In the genomic region with DNA sequence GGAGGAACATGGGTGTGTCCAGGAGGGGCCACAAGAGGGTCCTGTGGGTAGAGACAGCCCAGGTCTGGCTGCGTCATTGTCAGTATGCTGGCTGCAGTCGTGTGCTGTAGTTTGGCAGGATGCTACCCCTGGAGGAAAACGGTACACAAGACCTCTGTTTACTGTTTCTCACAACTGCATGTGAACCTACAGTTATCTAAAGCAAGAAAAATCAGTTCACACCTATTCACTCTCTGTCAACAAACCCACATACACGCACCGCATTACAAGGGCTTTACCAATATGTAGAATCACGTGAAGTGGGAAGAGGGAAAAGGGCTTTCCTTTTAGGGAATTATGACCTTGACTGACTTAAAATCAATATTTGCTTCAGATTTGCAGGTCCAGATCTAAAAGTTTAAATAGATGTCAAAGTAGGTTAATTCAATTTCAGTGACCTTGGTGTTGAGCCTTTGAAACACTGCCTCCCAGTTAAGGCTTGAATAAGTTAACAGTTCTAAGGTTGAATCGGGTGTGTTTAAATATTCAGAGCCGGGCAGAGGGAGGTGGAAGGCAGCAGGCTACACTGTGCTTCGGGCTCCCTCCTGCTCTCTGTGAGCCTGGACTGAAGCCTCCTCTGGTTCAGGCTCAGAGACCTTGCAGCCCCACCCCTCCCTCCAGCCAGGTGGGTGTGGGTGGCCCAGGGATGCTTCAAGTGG, we compare ENCODE assay signal across 1 cellular context.
TF ChIP-seq lines count a peak whose summit lies in the region.

No MANE protein-coding gene starts in this region.

TF ChIP-seq in HepG2, 621 proteins besides CTCF, POLR2A, EP300 and RAD21 (continued from another document and continues in another):
- TF ChIP-seq, protein P1, sequence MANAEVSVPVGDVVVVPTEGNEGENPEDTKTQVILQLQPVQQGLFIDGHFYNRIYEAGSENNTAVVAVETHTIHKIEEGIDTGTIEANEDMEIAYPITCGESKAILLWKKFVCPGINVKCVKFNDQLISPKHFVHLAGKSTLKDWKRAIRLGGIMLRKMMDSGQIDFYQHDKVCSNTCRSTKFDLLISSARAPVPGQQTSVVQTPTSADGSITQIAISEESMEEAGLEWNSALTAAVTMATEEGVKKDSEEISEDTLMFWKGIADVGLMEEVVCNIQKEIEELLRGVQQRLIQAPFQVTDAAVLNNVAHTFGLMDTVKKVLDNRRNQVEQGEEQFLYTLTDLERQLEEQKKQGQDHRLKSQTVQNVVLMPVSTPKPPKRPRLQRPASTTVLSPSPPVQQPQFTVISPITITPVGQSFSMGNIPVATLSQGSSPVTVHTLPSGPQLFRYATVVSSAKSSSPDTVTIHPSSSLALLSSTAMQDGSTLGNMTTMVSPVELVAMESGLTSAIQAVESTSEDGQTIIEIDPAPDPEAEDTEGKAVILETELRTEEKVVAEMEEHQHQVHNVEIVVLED (CRISPR knock-in tag; IDR thresholded peaks at IDR 0.05; ENCODE audit: borderline replicate concordance): no peak; the same call in 1 of the 2 replicates
- TF ChIP-seq NFKBIZ (CRISPR knock-in tag; IDR thresholded peaks at IDR 0.05) (peak; percentile 62; the same call in 1 of the 2 replicates), U2AF2 (IDR thresholded peaks at IDR 0.05; ENCODE audit: low read depth, low read length) (no peak), SMC3 (IDR thresholded peaks at IDR 0.05; ENCODE audit: low read length) (no peak; the same call in 1 of the 2 replicates), CREM (IDR thresholded peaks at IDR 0.05) (peak; percentile 82), CREM (CRISPR knock-in tag; IDR thresholded peaks at IDR 0.05) (no peak), KDM5B (CRISPR knock-in tag; IDR thresholded peaks at IDR 0.05; ENCODE audit: borderline replicate concordance) (no peak), HOXA7 (CRISPR knock-in tag; IDR thresholded peaks at IDR 0.05) (no peak), FOXK1 (CRISPR knock-in tag; IDR thresholded peaks at IDR 0.05; ENCODE audit: borderline replicate concordance, low read depth) (peak; percentile 90; the same call in 1 of the 2 replicates), ZNF543 (CRISPR knock-in tag; IDR thresholded peaks at IDR 0.05) (no peak), SMAD9 (CRISPR knock-in tag; IDR thresholded peaks at IDR 0.05) (no peak), EHMT2 (IDR thresholded peaks at IDR 0.05; ENCODE audit: borderline replicate concordance, low read depth, low read length) (no peak), MIER3 (CRISPR knock-in tag; IDR thresholded peaks at IDR 0.05; ENCODE audit: borderline replicate concordance) (peak; percentile 71; the same call in 1 of the 2 replicates), ZBTB8A (CRISPR knock-in tag; IDR thresholded peaks at IDR 0.05; ENCODE audit: borderline replicate concordance, low read depth) (no peak), KLF15 (CRISPR knock-in tag; IDR thresholded peaks at IDR 0.05; ENCODE audit: borderline replicate concordance) (no peak), ZSCAN30 (CRISPR knock-in tag; IDR thresholded peaks at IDR 0.05) (no peak), ZNF253 (CRISPR knock-in tag; IDR thresholded peaks at IDR 0.05; ENCODE audit: borderline replicate concordance) (no peak), ZNF598 (CRISPR knock-in tag; IDR thresholded peaks at IDR 0.05; ENCODE audit: borderline replicate concordance) (no peak), NFE2L1 (CRISPR knock-in tag; IDR thresholded peaks at IDR 0.05; ENCODE audit: borderline replicate concordance) (no peak), ZNF207 (IDR thresholded peaks at IDR 0.05; ENCODE audit: borderline replicate concordance) (no peak), ZNF446 (CRISPR knock-in tag; IDR thresholded peaks at IDR 0.05) (no peak), MED8 (CRISPR knock-in tag; IDR thresholded peaks at IDR 0.05; ENCODE audit: insufficient replicate concordance) (peak; percentile 54), ZNF431 (CRISPR knock-in tag; IDR thresholded peaks at IDR 0.05; ENCODE audit: borderline replicate concordance, low read depth) (peak; percentile 79; the same call in 1 of the 2 replicates), ZSCAN20 (CRISPR knock-in tag; IDR thresholded peaks at IDR 0.05; ENCODE audit: borderline replicate concordance) (no peak; the same call in 1 of the 2 replicates), GTF2F1 (IDR thresholded peaks at IDR 0.05; ENCODE audit: low read length) (no peak), ZNF530 (CRISPR knock-in tag; IDR thresholded peaks at IDR 0.05; ENCODE audit: low read depth) (no peak), ZNF615 (CRISPR knock-in tag; IDR thresholded peaks at IDR 0.05; ENCODE audit: borderline replicate concordance) (no peak), ZNF44 (CRISPR knock-in tag; IDR thresholded peaks at IDR 0.05) (0 out of 2 replicates have a peak, but pooled peaks have one; percentile 26), ZNF678 (CRISPR knock-in tag; IDR thresholded peaks at IDR 0.05) (no peak), NR2F1 (CRISPR knock-in tag; IDR thresholded peaks at IDR 0.05) (peak; percentile 5 to 65; a peak in 1 of 4 replicates), ZNF10 (CRISPR knock-in tag; IDR thresholded peaks at IDR 0.05; ENCODE audit: borderline replicate concordance, low read depth) (no peak), KLF12 (CRISPR knock-in tag; IDR thresholded peaks at IDR 0.05; ENCODE audit: borderline replicate concordance) (no peak), ZFAT (CRISPR knock-in tag; conservative IDR thresholded peaks at IDR 0.05) (no peak), ZNF777 (CRISPR knock-in tag; IDR thresholded peaks at IDR 0.05) (no peak), THAP11 (CRISPR knock-in tag; IDR thresholded peaks at IDR 0.05) (peak; percentile 70), ZSCAN25 (CRISPR knock-in tag; IDR thresholded peaks at IDR 0.05) (peak; percentile 17; the same call in 1 of the 2 replicates)
- TF ChIP-seq, protein P2, sequence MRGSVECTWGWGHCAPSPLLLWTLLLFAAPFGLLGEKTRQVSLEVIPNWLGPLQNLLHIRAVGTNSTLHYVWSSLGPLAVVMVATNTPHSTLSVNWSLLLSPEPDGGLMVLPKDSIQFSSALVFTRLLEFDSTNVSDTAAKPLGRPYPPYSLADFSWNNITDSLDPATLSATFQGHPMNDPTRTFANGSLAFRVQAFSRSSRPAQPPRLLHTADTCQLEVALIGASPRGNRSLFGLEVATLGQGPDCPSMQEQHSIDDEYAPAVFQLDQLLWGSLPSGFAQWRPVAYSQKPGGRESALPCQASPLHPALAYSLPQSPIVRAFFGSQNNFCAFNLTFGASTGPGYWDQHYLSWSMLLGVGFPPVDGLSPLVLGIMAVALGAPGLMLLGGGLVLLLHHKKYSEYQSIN (CRISPR knock-in tag; IDR thresholded peaks at IDR 0.05; ENCODE audit: borderline replicate concordance): no peak
- TF ChIP-seq, protein P3, sequence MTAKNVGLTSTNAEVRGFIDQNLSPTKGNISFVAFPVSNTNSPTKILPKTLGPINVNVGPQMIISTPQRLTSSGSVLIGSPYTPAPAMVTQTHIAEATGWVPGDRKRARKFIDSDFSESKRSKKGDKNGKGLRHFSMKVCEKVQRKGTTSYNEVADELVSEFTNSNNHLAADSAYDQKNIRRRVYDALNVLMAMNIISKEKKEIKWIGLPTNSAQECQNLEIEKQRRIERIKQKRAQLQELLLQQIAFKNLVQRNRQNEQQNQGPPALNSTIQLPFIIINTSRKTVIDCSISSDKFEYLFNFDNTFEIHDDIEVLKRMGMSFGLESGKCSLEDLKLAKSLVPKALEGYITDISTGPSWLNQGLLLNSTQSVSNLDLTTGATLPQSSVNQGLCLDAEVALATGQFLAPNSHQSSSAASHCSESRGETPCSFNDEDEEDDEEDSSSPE (CRISPR knock-in tag; IDR thresholded peaks at IDR 0.05): peak; percentile 66
- TF ChIP-seq, protein P4, sequence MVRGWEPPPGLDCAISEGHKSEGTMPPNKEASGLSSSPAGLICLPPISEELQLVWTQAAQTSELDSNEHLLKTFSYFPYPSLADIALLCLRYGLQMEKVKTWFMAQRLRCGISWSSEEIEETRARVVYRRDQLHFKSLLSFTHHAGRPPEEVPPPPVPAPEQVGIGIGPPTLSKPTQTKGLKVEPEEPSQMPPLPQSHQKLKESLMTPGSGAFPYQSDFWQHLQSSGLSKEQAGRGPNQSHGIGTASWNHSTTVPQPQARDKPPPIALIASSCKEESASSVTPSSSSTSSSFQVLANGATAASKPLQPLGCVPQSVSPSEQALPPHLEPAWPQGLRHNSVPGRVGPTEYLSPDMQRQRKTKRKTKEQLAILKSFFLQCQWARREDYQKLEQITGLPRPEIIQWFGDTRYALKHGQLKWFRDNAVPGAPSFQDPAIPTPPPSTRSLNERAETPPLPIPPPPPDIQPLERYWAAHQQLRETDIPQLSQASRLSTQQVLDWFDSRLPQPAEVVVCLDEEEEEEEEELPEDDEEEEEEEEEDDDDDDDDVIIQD (CRISPR knock-in tag; IDR thresholded peaks at IDR 0.05; ENCODE audit: low read depth): peak; percentile 59; the same call in 1 of the 2 replicates
- TF ChIP-seq, protein P5, sequence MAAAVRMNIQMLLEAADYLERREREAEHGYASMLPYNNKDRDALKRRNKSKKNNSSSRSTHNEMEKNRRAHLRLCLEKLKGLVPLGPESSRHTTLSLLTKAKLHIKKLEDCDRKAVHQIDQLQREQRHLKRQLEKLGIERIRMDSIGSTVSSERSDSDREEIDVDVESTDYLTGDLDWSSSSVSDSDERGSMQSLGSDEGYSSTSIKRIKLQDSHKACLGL (CRISPR knock-in tag; IDR thresholded peaks at IDR 0.05): no peak; the same call in 1 of the 2 replicates
- TF ChIP-seq, protein P6, sequence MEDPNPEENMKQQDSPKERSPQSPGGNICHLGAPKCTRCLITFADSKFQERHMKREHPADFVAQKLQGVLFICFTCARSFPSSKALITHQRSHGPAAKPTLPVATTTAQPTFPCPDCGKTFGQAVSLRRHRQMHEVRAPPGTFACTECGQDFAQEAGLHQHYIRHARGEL (CRISPR knock-in tag; IDR thresholded peaks at IDR 0.05): no peak
- TF ChIP-seq, protein P7, sequence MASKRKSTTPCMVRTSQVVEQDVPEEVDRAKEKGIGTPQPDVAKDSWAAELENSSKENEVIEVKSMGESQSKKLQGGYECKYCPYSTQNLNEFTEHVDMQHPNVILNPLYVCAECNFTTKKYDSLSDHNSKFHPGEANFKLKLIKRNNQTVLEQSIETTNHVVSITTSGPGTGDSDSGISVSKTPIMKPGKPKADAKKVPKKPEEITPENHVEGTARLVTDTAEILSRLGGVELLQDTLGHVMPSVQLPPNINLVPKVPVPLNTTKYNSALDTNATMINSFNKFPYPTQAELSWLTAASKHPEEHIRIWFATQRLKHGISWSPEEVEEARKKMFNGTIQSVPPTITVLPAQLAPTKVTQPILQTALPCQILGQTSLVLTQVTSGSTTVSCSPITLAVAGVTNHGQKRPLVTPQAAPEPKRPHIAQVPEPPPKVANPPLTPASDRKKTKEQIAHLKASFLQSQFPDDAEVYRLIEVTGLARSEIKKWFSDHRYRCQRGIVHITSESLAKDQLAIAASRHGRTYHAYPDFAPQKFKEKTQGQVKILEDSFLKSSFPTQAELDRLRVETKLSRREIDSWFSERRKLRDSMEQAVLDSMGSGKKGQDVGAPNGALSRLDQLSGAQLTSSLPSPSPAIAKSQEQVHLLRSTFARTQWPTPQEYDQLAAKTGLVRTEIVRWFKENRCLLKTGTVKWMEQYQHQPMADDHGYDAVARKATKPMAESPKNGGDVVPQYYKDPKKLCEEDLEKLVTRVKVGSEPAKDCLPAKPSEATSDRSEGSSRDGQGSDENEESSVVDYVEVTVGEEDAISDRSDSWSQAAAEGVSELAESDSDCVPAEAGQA (IDR thresholded peaks at IDR 0.05; ENCODE audit: low read depth): no peak
- TF ChIP-seq, protein P7 (CRISPR knock-in tag; IDR thresholded peaks at IDR 0.05; ENCODE audit: borderline replicate concordance): no peak
- TF ChIP-seq, protein P8, sequence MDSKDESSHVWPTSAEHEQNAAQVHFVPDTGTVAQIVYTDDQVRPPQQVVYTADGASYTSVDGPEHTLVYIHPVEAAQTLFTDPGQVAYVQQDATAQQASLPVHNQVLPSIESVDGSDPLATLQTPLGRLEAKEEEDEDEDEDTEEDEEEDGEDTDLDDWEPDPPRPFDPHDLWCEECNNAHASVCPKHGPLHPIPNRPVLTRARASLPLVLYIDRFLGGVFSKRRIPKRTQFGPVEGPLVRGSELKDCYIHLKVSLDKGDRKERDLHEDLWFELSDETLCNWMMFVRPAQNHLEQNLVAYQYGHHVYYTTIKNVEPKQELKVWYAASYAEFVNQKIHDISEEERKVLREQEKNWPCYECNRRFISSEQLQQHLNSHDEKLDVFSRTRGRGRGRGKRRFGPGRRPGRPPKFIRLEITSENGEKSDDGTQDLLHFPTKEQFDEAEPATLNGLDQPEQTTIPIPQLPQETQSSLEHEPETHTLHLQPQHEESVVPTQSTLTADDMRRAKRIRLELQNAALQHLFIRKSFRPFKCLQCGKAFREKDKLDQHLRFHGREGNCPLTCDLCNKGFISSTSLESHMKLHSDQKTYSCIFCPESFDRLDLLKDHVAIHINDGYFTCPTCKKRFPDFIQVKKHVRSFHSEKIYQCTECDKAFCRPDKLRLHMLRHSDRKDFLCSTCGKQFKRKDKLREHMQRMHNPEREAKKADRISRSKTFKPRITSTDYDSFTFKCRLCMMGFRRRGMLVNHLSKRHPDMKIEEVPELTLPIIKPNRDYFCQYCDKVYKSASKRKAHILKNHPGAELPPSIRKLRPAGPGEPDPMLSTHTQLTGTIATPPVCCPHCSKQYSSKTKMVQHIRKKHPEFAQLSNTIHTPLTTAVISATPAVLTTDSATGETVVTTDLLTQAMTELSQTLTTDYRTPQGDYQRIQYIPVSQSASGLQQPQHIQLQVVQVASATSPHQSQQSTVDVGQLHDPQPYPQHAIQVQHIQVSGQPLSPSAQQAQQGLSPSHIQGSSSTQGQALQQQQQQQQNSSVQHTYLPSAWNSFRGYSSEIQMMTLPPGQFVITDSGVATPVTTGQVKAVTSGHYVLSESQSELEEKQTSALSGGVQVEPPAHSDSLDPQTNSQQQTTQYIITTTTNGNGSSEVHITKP (CRISPR knock-in tag; IDR thresholded peaks at IDR 0.05; ENCODE audit: low read depth): peak; percentile 71; the same call in 1 of the 2 replicates
- TF ChIP-seq, protein P9, sequence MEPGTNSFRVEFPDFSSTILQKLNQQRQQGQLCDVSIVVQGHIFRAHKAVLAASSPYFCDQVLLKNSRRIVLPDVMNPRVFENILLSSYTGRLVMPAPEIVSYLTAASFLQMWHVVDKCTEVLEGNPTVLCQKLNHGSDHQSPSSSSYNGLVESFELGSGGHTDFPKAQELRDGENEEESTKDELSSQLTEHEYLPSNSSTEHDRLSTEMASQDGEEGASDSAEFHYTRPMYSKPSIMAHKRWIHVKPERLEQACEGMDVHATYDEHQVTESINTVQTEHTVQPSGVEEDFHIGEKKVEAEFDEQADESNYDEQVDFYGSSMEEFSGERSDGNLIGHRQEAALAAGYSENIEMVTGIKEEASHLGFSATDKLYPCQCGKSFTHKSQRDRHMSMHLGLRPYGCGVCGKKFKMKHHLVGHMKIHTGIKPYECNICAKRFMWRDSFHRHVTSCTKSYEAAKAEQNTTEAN (CRISPR knock-in tag; conservative IDR thresholded peaks at IDR 0.05): peak; percentile 98
